In the genomic region with DNA sequence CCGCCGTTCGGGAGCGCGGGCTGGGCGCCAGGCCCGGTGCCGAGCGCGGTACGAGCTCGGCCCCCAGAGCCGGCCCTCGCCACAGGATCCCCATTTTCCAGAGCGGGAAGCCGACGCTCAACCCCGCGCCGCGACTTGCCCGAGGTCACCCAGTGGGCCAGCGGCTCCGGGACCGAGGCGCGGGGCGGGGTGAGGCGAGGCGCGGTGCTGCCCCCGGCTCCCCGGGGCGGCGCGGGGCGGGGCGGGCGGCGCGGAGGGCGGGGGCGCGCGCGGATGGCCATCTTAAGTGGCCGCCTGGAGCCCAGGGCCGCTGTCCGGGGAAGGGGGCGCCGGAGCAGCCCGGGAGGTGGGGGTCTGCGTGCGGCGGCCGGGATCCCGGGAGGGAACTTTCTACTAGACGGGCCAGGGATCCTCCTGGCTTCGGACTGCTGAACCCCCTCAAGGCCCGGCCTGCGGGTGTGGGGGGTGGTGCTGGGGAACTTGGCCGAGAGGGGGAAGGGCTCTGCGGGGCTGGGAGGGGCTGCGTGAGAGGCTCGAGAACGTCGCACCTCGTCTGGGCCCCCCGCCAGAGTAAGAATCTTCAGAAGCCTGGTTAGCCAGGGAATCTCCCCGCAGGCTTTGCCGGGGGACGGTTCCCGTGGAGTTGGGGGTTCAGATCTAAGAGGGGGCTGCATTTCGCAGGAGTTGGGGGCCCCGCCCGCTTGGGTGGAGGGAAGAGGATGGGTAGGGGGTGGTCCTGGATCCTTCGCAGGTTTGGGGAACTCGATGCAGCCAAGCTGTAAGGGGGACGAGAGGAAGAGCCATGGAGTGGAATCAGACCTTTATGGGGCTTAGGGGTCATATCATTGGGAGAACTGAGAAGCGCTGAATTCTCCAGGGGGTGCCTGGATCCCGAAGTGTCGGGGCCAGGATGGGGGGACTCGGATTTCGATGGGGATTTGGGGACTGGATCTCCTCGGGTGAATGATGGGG, we compare ENCODE assay signal across 1 cellular context.
TF ChIP-seq lines count a peak whose summit lies in the region.

No MANE protein-coding gene starts in this region.

TF ChIP-seq in HCT116, 20 proteins besides CTCF, POLR2A, EP300 and RAD21 (continued from another document):
- TF ChIP-seq ZBTB33 (IDR thresholded peaks at IDR 0.05; ENCODE audit: extremely low read depth, insufficient replicate concordance, low read length) = no peak
- peak; percentile 61 for TF ChIP-seq POLR2AphosphoS5 (IDR thresholded peaks at IDR 0.05; ENCODE audit: low read depth, low read length)
- peak; percentile 29; the same call in 1 of the 2 replicates for TF ChIP-seq ZFX (IDR thresholded peaks at IDR 0.05)
- TF ChIP-seq SIN3A (IDR thresholded peaks at IDR 0.05; ENCODE audit: low read depth) = peak; percentile 8; the same call in 1 of the 2 replicates
TF ChIP-seq in HCT116: peak in this region for 4.
